ENCODE assay signal across 9 cellular contexts in genomic region chr3:42036483-42036823, GRCh38. TPM values are rescaled to one million over a fixed set of nuclear protein-coding genes. Genes with fewer than 3 reads are reported as not detected.
A peak's percentile ranks its signal among the peaks of the same experiment; 100 is the strongest.
DNase-seq lines count a peak whose midpoint lies in the region; ATAC-seq, FAIRE-seq and TF ChIP-seq lines count a peak whose summit lies in the region.
"Had no signal": no experiment of that assay in that cellular context is flagged by ENCODE, and none has a peak within 500 bp of the region (broad histone marks: within the 10 kb centered on the region; RNA-seq: fewer than 3 reads in every experiment).

No MANE protein-coding gene starts in this region.

- H3K27ac ChIP-seq in K562 (ENCODE audit: extremely low read depth, low read depth, low read length), result 0 out of 3 replicates have a peak overlapping the region, but pooled peaks have one; percentile 2
- peak overlapping the region; percentile 78 to 95 for H3K27ac ChIP-seq in liver (ENCODE audit: low read depth in 1 of 2, low read length in 2 of 2)

- H3K79me2 ChIP-seq in K562 (ENCODE audit: control insufficient read depth, insufficient read depth, low read length), result peaks cover 30% of the 10 kb centered on the region

- intact Hi-C loops in K562 (cut with micrococcal nuclease), result no loop called here

- FAIRE-seq in K562 (lab: Jason Lieb, UNC), result peak; percentile 79
- FAIRE-seq: colon had no signal

- peaks cover 47% of the 10 kb centered on the region for H4K20me1 ChIP-seq in K562 (replicated peaks; ENCODE audit: control insufficient read depth, insufficient read depth, low read length)

- H2AFZ ChIP-seq in K562 (ENCODE audit: low read depth, low read length), result no peak overlapping the region

- BruUV-seq in K562 (replicated peaks; lab: Mats Ljungman, UMichigan), result no TSS peak

- no peak for TF ChIP-seq RAD21 in K562 (CRISPR knock-in tag; conservative IDR thresholded peaks at IDR 0.05 in 1 of 2, IDR thresholded peaks at IDR 0.05 in 1 of 2)
- TF ChIP-seq RAD21 in liver (IDR thresholded peaks at IDR 0.05), result no peak

- TF ChIP-seq CTCF in K562 (IDR thresholded peaks at IDR 0.05 in 2 of 3, conservative IDR thresholded peaks at IDR 0.05 in 1 of 3; ENCODE audit: insufficient read depth in 2 of 3, low read depth in 1 of 3, low read length in 3 of 3) (no peak), liver (IDR thresholded peaks at IDR 0.05; ENCODE audit: low read depth, low read length, missing input control) (no peak)

- H3K4me1 ChIP-seq in K562 (replicated peaks in 1 of 2; ENCODE audit: control insufficient read depth in 2 of 2, insufficient read depth in 2 of 2, low read length in 2 of 2) (peaks cover 16 to 18% of the 10 kb centered on the region in 2 experiments; a peak in 4 of 5 replicates), liver (ENCODE audit: control insufficient read depth in 4 of 4, insufficient read depth in 4 of 4, low read length in 3 of 4) (peaks cover 18 to 57% (median 48%) of the 10 kb centered on the region in 4 donors)

- no peak overlapping the region for H3K27ac Mint-ChIP-seq in T-helper 17 cell

- no peaks in the 10 kb centered on the region for H3K27me3 Mint-ChIP-seq in T-helper 17 cell

- no peaks in the 10 kb centered on the region for H3K9me1 ChIP-seq in K562 (ENCODE audit: control insufficient read depth, insufficient read depth, low read length)

- CTCF ChIA-PET in K562 (lab: Yijun Ruan, JAX; ENCODE audit: low intra/inter-chr PET ratio), result no interaction called here

- H3K4me2 ChIP-seq in K562 (ENCODE audit: insufficient read depth, low read length), result no peak overlapping the region; the same call in 1 of the 2 replicates

- no peaks in the 10 kb centered on the region for H3K9me3 ChIP-seq in K562 (replicated peaks; ENCODE audit: control insufficient read depth, insufficient read depth, low read depth, low read length)
- H3K9me3 ChIP-seq in liver (ENCODE audit: control insufficient read depth in 4 of 4, low read length in 3 of 4), result no peaks in the 10 kb centered on the region
- no peaks in the 10 kb centered on the region for H3K9me3 ChIP-seq in T-helper 17 cell (ENCODE audit: control insufficient read depth, low read length, poor library complexity, severe bottlenecking)

- in situ Hi-C loops in K562 (cut with MboI), result no loop called here

- no peak overlapping the region for H3K4me3 Mint-ChIP-seq in T-helper 17 cell

- no peaks in the 10 kb centered on the region for H3K27me3 ChIP-seq in K562 (ENCODE audit: control insufficient read depth in 2 of 2, insufficient read depth in 2 of 2, low read length in 2 of 2)
- no peaks in the 10 kb centered on the region for H3K27me3 ChIP-seq in liver (ENCODE audit: control insufficient read depth in 4 of 4, insufficient read depth in 4 of 4, low read length in 3 of 4)

- TF ChIP-seq EP300 in K562 (IDR thresholded peaks at IDR 0.05; ENCODE audit: low read length), result peak; percentile 38; the same call in 1 of the 2 replicates

- POLR2A ChIA-PET in K562 (lab: Yijun Ruan, JAX), result interaction anchor here (0.7 to 4.3 kb wide), 10 partner anchors 10 to 1450 kb away, joined by 3 to 32 read pairs (median 4); no protein-coding TSS in a partner anchor

- WGBS in K562 (ENCODE audit: insufficient coverage, low coverage, missing lambda C conversion rate), result 44% methylated on average over 3 of the region's 3 CpGs
- WGBS in liver, result 40% methylated on average over 3 of the region's 3 CpGs

- peaks cover 16% of the 10 kb centered on the region for H3K36me3 Mint-ChIP-seq in T-helper 17 cell (ENCODE audit: low read depth)

- no peak for TF ChIP-seq POLR2A in K562 (conservative IDR thresholded peaks at IDR 0.05)

- H3K4me1 Mint-ChIP-seq in T-helper 17 cell, result peaks cover 42% of the 10 kb centered on the region

- H3K9ac ChIP-seq in K562 (ENCODE audit: insufficient read depth in 1 of 2, low read depth in 2 of 2, low read length in 2 of 2) (peak overlapping the region in 1 of 2 experiments; percentile 17; a peak in 1 of 4 replicates), liver (ENCODE audit: low read depth in 1 of 2, low read length in 2 of 2) (no peak overlapping the region)

- ATAC-seq in HG02884 (IDR thresholded peaks at IDR 0.05; ENCODE audit: unreplicated experiment) (peak; percentile 52), K562 (peak; percentile 59), T-helper 17 cell (no peak)

- H3K36me3 ChIP-seq in K562 (ENCODE audit: control insufficient read depth, insufficient read depth, low read length), result peaks cover 16% of the 10 kb centered on the region
- no peaks in the 10 kb centered on the region for H3K36me3 ChIP-seq in liver (ENCODE audit: control insufficient read depth in 4 of 4, insufficient read depth in 3 of 4, low read depth in 1 of 4, low read length in 3 of 4)

- DNase-seq in AG08396 (ENCODE audit: low spot score) (peak; percentile 79), K562 (ENCODE audit: extremely low read depth in 1 of 4, low spot score in 3 of 4) (peak in 2 of 4 experiments; percentile 42 to 58), ureter (ENCODE audit: low spot score) (no peak), NCI-H2081 treated with DMSO at 0.1 percent for 48 hours (lab: John Stamatoyannopoulos, UW) (no peak), T-helper 17 cell (no peak)
- DNase-seq in stimulated activated CD4-positive, alpha-beta T cell treated with anti-CD3 and anti-CD28 coated beads, Interleukin-1b, Interleukin-23, amount 100 ng/mL, for 48 hours, result no peak

- H3K4me3 ChIP-seq in K562 (no peak overlapping the region), liver (ENCODE audit: low read depth in 1 of 3, low read length in 3 of 3) (no peak overlapping the region)

TF ChIP-seq in K562, 482 proteins besides CTCF, POLR2A, EP300 and RAD21 (continues in another document):
- TF ChIP-seq WHSC1 (IDR thresholded peaks at IDR 0.05; ENCODE audit: low read length) (no peak), MAZ (CRISPR knock-in tag; conservative IDR thresholded peaks at IDR 0.05 in 1 of 2, IDR thresholded peaks at IDR 0.05 in 1 of 2) (0 out of 4 replicates have a peak, but pooled peaks of 1 of the 2 experiments have one; percentile 27), ESRRB (CRISPR knock-in tag; IDR thresholded peaks at IDR 0.05; ENCODE audit: borderline replicate concordance) (no peak), MCM2 (IDR thresholded peaks at IDR 0.05; ENCODE audit: low read depth) (no peak), TOE1 (IDR thresholded peaks at IDR 0.05; ENCODE audit: borderline replicate concordance) (peak; percentile 33; the same call in 1 of the 2 replicates), TOE1 (CRISPR knock-in tag; IDR thresholded peaks at IDR 0.05; ENCODE audit: borderline replicate concordance, low read depth) (no peak), ZFX (CRISPR knock-in tag; IDR thresholded peaks at IDR 0.05) (no peak), XRCC4 (IDR thresholded peaks at IDR 0.05; ENCODE audit: extremely low read depth, insufficient read depth, insufficient read length) (no peak), RAD51 (IDR thresholded peaks at IDR 0.05; ENCODE audit: borderline replicate concordance, low read depth) (no peak), BRD9 (IDR thresholded peaks at IDR 0.05; ENCODE audit: low read depth, partially characterized antibody) (no peak), NFXL1 (CRISPR knock-in tag; IDR thresholded peaks at IDR 0.05) (no peak), CBX3 (IDR thresholded peaks at IDR 0.05; ENCODE audit: borderline replicate concordance in 1 of 2, low read length in 2 of 2) (no peak), GTF2F1 (IDR thresholded peaks at IDR 0.05; ENCODE audit: low read depth, low read length) (no peak)

TF ChIP-seq in liver, 16 proteins besides CTCF, POLR2A, EP300 and RAD21:
- peak; percentile 3 for TF ChIP-seq NR2F2 (IDR thresholded peaks at IDR 0.05)
- TF ChIP-seq HNF4A (conservative IDR thresholded peaks at IDR 0.05), result no peak
- no peak for TF ChIP-seq FOXA2 (IDR thresholded peaks at IDR 0.05)
- TF ChIP-seq JUND (IDR thresholded peaks at IDR 0.05), result peak; percentile 45 to 51
TF ChIP-seq in liver: peak in this region for 2.

RNA-seq across cellular contexts. Expression of gene TRAK1, which starts 54.7 kb away (rescaled TPM):
- 54.4 and 56.3 TPM in 2 replicates for total RNA-seq in K562 (2011; cell fraction: chromatin; rRNA removed; ENCODE audit: low replicate concordance)
- 28.3 and 29.1 TPM in 2 replicates for total RNA-seq in K562 (2011; cell fraction: nucleolus; rRNA removed)
- total RNA-seq in K562 (2011; cell fraction: nucleoplasm; rRNA removed), result 38.1 and 45.0 TPM in 2 replicates
- total RNA-seq in K562 (2014; rRNA removed) (21.7 and 25.8 TPM in 2 replicates), K562 (2014; rRNA removed; fragmentation: Illumina TruSeq; extraction: Trizol) (13.2 and 14.2 TPM in 2 replicates), K562 (2015; rRNA removed; fragmentation: Illumina TruSeq; extraction: Trizol) (15.5 and 15.6 TPM in 2 replicates), K562 (2021) (27.5 and 28.5 TPM in 2 replicates), liver (10 to 100 TPM; 12.1 to 21.7 TPM), ureter (142 TPM), T-helper 17 cell (10 to 100 TPM; 22.6 to 23.8 TPM)
- polyA plus RNA-seq in K562 (2011; rRNA removed) (17.5 and 24.0 TPM in 2 replicates), K562 (2014; fragmentation: Illumina TruSeq; extraction: Trizol) (20.3 and 21.3 TPM in 2 replicates), K562 (2014; fragmentation: Nextera tagmentation; extraction: Ambion mirVana) (1 to 10 TPM; 5.3 TPM), K562 (2014; rRNA removed) (18.7 and 19.4 TPM in 2 replicates), liver (1 to 10 TPM; 3.4 to 5.0 TPM)
- 13.7 and 15.9 TPM in 2 replicates for polyA plus RNA-seq in K562 (2011; cell fraction: cytosol; rRNA removed)
- polyA plus RNA-seq in K562 (2011; cell fraction: nucleus; rRNA removed), result 46.8 and 47.8 TPM in 2 replicates
- 16.4 and 21.1 TPM in 2 replicates for polyA plus RNA-seq in K562 (2012)
- 24.5 and 36.4 TPM in 2 replicates for polyA minus RNA-seq in K562 (2011; rRNA and poly(A)+ RNA removed)
- 17.6 and 25.8 TPM in 2 replicates for polyA minus RNA-seq in K562 (2011; cell fraction: cytosol; rRNA and poly(A)+ RNA removed)
- polyA minus RNA-seq in K562 (2011; cell fraction: nucleus; rRNA and poly(A)+ RNA removed), result 28.0 and 53.1 TPM in 2 replicates
